Comparison of ENCODE assay signal across 17 cellular contexts in genomic region chr4:101761405-101761804, GRCh38. TPM values are rescaled to one million over a fixed set of nuclear protein-coding genes. Genes with fewer than 3 reads are reported as not detected.
"Had no signal": no experiment of that assay in that cellular context is flagged by ENCODE, and none has a peak within 500 bp of the region (broad histone marks: within the 10 kb centered on the region; RNA-seq: fewer than 3 reads in every experiment).

No MANE protein-coding gene starts in this region.

- H3K4me3 Mint-ChIP-seq: activated CD8-positive, alpha-beta memory T cell treated with anti-CD3 and anti-CD28 coated beads, Interleukin-2, amount 10 ng/mL, durations not matched to agents 7 days and 5 days; activated naive CD4-positive, alpha-beta T cell treated with anti-CD3 and anti-CD28 coated beads, Interleukin-2, amount 50 U/mL, for 24 hours; activated T-cell treated with anti-CD3 and anti-CD28 coated beads, Interleukin-2, amount 50 U/mL, for 24 hours; dendritic cell treated with granulocyte-macrophage colony-stimulating factor and Interleukin-4, amounts not matched to agents 40 ng/mL and 50 ng/mL, for 4 days; effector memory CD8-positive, alpha-beta T cell had no signal

- H3K9me3 Mint-ChIP-seq: dendritic cell treated with granulocyte-macrophage colony-stimulating factor and Interleukin-4, amounts not matched to agents 40 ng/mL and 50 ng/mL, for 4 days had no signal

- H3K27ac Mint-ChIP-seq: activated CD8-positive, alpha-beta memory T cell treated with anti-CD3 and anti-CD28 coated beads, Interleukin-2, amount 10 ng/mL, durations not matched to agents 7 days and 5 days; activated naive CD4-positive, alpha-beta T cell treated with anti-CD3 and anti-CD28 coated beads, Interleukin-2, amount 50 U/mL, for 24 hours; activated T-cell treated with anti-CD3 and anti-CD28 coated beads, Interleukin-2, amount 50 U/mL, for 24 hours; dendritic cell treated with granulocyte-macrophage colony-stimulating factor and Interleukin-4, amounts not matched to agents 40 ng/mL and 50 ng/mL, for 4 days; effector memory CD8-positive, alpha-beta T cell had no signal

- H3K36me3 ChIP-seq: brain microvascular endothelial cell, pancreas, suprapubic skin, upper lobe of left lung had no signal

- H3K27me3 ChIP-seq: brain microvascular endothelial cell, pancreas, suprapubic skin, upper lobe of left lung had no signal

- H3K4me1 ChIP-seq: pancreas, suprapubic skin, upper lobe of left lung had no signal

- H3K36me3 Mint-ChIP-seq: activated CD8-positive, alpha-beta memory T cell treated with anti-CD3 and anti-CD28 coated beads, Interleukin-2, amount 10 ng/mL, durations not matched to agents 7 days and 5 days; activated naive CD4-positive, alpha-beta T cell treated with anti-CD3 and anti-CD28 coated beads, Interleukin-2, amount 50 U/mL, for 24 hours had no signal

- ATAC-seq: activated CD8-positive, alpha-beta memory T cell treated with anti-CD3 and anti-CD28 coated beads, Interleukin-2, amount 10 ng/mL, durations not matched to agents 7 days and 5 days; effector memory CD8-positive, alpha-beta T cell; pancreas had no signal

- H3K27ac ChIP-seq: brain microvascular endothelial cell, pancreas, suprapubic skin, upper lobe of left lung had no signal

- DNase-seq: activated CD4-positive, alpha-beta T cell treated with anti-CD3 and anti-CD28 coated beads, Interleukin-2, amount 50 U/mL, for 48 hours; activated CD8-positive, alpha-beta memory T cell treated with anti-CD3 and anti-CD28 coated beads, Interleukin-2, amount 10 ng/mL, durations not matched to agents 7 days and 5 days; activated effector memory CD4-positive, alpha-beta T cell treated with Interleukin-2 at 50 U/mL for 16 hours; activated T-cell treated with anti-CD3 and anti-CD28 coated beads, Interleukin-2, amount 50 U/mL, for 24 hours; amygdala; brain microvascular endothelial cell; effector memory CD8-positive, alpha-beta T cell; hypothalamus; kidney glomerular epithelial cell; pancreas; stimulated activated naive CD4-positive, alpha-beta T cell; T-helper 1 cell; upper lobe of left lung had no signal

- H3K27me3 Mint-ChIP-seq: activated T-cell treated with anti-CD3 and anti-CD28 coated beads, Interleukin-2, amount 50 U/mL, for 24 hours; dendritic cell treated with granulocyte-macrophage colony-stimulating factor and Interleukin-4, amounts not matched to agents 40 ng/mL and 50 ng/mL, for 4 days had no signal

- H3K9me3 ChIP-seq: pancreas, suprapubic skin, upper lobe of left lung had no signal

- H3K4me1 Mint-ChIP-seq: activated CD8-positive, alpha-beta memory T cell treated with anti-CD3 and anti-CD28 coated beads, Interleukin-2, amount 10 ng/mL, durations not matched to agents 7 days and 5 days; activated naive CD4-positive, alpha-beta T cell treated with anti-CD3 and anti-CD28 coated beads, Interleukin-2, amount 50 U/mL, for 24 hours had no signal

- H3K4me3 ChIP-seq: pancreas, suprapubic skin, upper lobe of left lung had no signal

RNA-seq across cellular contexts. Expression of gene BANK1, which starts 29.1 kb away (rescaled TPM):
- polyA plus RNA-seq: neural cell had no signal
